Comparison of ENCODE assay signal across 1 cellular context in genomic region chr2:120287183-120288015, GRCh38.
TF ChIP-seq lines count a peak whose summit lies in the region.

No MANE protein-coding gene starts in this region.

TF ChIP-seq in HepG2, 621 proteins besides CTCF, POLR2A, EP300 and RAD21 (continued from another document):
- TF ChIP-seq ZBTB14 (CRISPR knock-in tag; IDR thresholded peaks at IDR 0.05), result no peak
